ENCODE assay signal across 6 cellular contexts in genomic region chr1:6198646-6199297, GRCh38. TPM values are rescaled to one million over a fixed set of nuclear protein-coding genes. Genes with fewer than 3 reads are reported as not detected.
DNase-seq lines count a peak whose midpoint lies in the region; ATAC-seq lines count a peak whose summit lies in the region.

No MANE protein-coding gene starts in this region.

- H3K4me2 ChIP-seq in mesenchymal stem cell (ENCODE audit: low read length, poor library complexity, severe bottlenecking), result peak overlapping the region; percentile 60

- H3K4me1 ChIP-seq in mesenchymal stem cell (ENCODE audit: control insufficient read depth, insufficient read depth, low read depth, low read length), result peaks cover 11% of the 10 kb centered on the region

- peak overlapping the region; percentile 76 to 97 for H3K14ac ChIP-seq in mesenchymal stem cell (ENCODE audit: low read length in 2 of 2)

- H2BK15ac ChIP-seq in mesenchymal stem cell (ENCODE audit: low read depth, poor library complexity, severe bottlenecking), result peak overlapping the region; percentile 77

- H3K27ac ChIP-seq in mesenchymal stem cell (ENCODE audit: low read length, poor library complexity, severe bottlenecking), result peak overlapping the region; percentile 58

- WGBS in mesenchymal stem cell, result 1% methylated on average over 30 of the region's 31 CpGs

- H2BK120ac ChIP-seq in mesenchymal stem cell (ENCODE audit: low read depth, low read length), result peak overlapping the region; percentile 39

- H3K4ac ChIP-seq in mesenchymal stem cell (ENCODE audit: low read depth in 1 of 2, low read length in 2 of 2), result peak overlapping the region; percentile 39 to 56

- peak overlapping the region; percentile 90 for H4K91ac ChIP-seq in mesenchymal stem cell (ENCODE audit: low read length)

- peak overlapping the region; percentile 66 for H2BK5ac ChIP-seq in mesenchymal stem cell (ENCODE audit: low read depth, low read length, poor library complexity, severe bottlenecking)

- H2AK5ac ChIP-seq in mesenchymal stem cell (ENCODE audit: low read length, severe bottlenecking), result peak overlapping the region; percentile 21

- no peaks in the 10 kb centered on the region for H3K27me3 ChIP-seq in mesenchymal stem cell (ENCODE audit: control insufficient read depth in 1 of 2, insufficient read depth in 1 of 2, low read length in 2 of 2)

- H2BK12ac ChIP-seq in mesenchymal stem cell (ENCODE audit: low read length in 2 of 2), result no peak overlapping the region

- peak overlapping the region; percentile 95 to 99 for H3K4me3 ChIP-seq in mesenchymal stem cell (ENCODE audit: insufficient read depth in 1 of 2, low read depth in 1 of 2, low read length in 2 of 2)

- no peaks in the 10 kb centered on the region for H3K9me3 ChIP-seq in mesenchymal stem cell (ENCODE audit: control insufficient read depth, low read length)

- peak overlapping the region; percentile 92 for H2AFZ ChIP-seq in mesenchymal stem cell (ENCODE audit: low read depth, low read length)

- peaks cover 6% of the 10 kb centered on the region for H3K79me1 ChIP-seq in mesenchymal stem cell (replicated peaks; ENCODE audit: low read length, poor library complexity, severe bottlenecking)

- peak; percentile 20 for ATAC-seq in HG02678 (IDR thresholded peaks at IDR 0.05; ENCODE audit: unreplicated experiment)

- H3K18ac ChIP-seq in mesenchymal stem cell (ENCODE audit: low read depth in 1 of 2, low read length in 2 of 2), result peak overlapping the region; percentile 95 to 98

- H3K36me3 ChIP-seq in mesenchymal stem cell (ENCODE audit: control insufficient read depth in 1 of 2, insufficient read depth in 2 of 2, low read depth in 1 of 2, low read length in 2 of 2), result peaks cover 22 to 29% of the 10 kb centered on the region in 2 experiments

- H3K9ac ChIP-seq in mesenchymal stem cell (ENCODE audit: low read length), result peak overlapping the region; percentile 98

- DNase-seq in CD1c-positive myeloid dendritic cell (ENCODE audit: extremely low spot score) (peak; percentile 15), mesenchymal stem cell (peak; percentile 44), NCI-H1092 treated with DMSO at 0.1 percent for 48 hours (lab: John Stamatoyannopoulos, UW) (no peak), GDM1 (lab: John Stamatoyannopoulos, UW) (no peak)
- DNase-seq in activated naive CD4-positive, alpha-beta T cell treated with anti-CD3 and anti-CD28 coated beads, Interleukin-2, amount 50 U/mL, for 16 hours, result peak; percentile 39

- H4K8ac ChIP-seq in mesenchymal stem cell (ENCODE audit: low read length), result peak overlapping the region; percentile 92

- no peak overlapping the region for H3K23ac ChIP-seq in mesenchymal stem cell (ENCODE audit: low read length in 2 of 2)

RNA-seq across cellular contexts. Expression of gene RPL22, which starts 0.6 kb away (rescaled TPM):
- polyA plus RNA-seq in mesenchymal stem cell (2013, experiment 1 of 2), result 897 TPM
- 851 TPM for polyA plus RNA-seq in mesenchymal stem cell (2013, experiment 2 of 2)

RNA-seq across cellular contexts. Expression of gene RNF207, which starts 7.1 kb away (rescaled TPM):
- 3.3 TPM for polyA plus RNA-seq in mesenchymal stem cell (2013, experiment 1 of 2)
- polyA plus RNA-seq in mesenchymal stem cell (2013, experiment 2 of 2), result 3.0 TPM

RNA-seq across cellular contexts. Expression of gene CHD5, which starts 18.7 kb away (rescaled TPM):
- polyA plus RNA-seq in mesenchymal stem cell (2013, experiment 1 of 2), result 0.22 TPM
- polyA plus RNA-seq in mesenchymal stem cell (2013, experiment 2 of 2), result 0.04 TPM

RNA-seq across cellular contexts. Expression of gene ICMT, which starts 37.0 kb away (rescaled TPM):
- polyA plus RNA-seq in mesenchymal stem cell (2013, experiment 1 of 2), result 52.7 TPM
- polyA plus RNA-seq in mesenchymal stem cell (2013, experiment 2 of 2), result 52.5 TPM

RNA-seq across cellular contexts. Expression of gene HES3, which starts 45.2 kb away (rescaled TPM):
- polyA plus RNA-seq in mesenchymal stem cell (2013, experiment 1 of 2), result not detected
- polyA plus RNA-seq in mesenchymal stem cell (2013, experiment 2 of 2), result not detected

Comparison
In these comparisons a context has a peak if more than half of its experiments do, and no peak if none do; other contexts are left out.
1. DNase-seq: peak in CD1c-positive myeloid dendritic cell (single experiment), activated naive CD4-positive, alpha-beta T cell treated with anti-CD3 and anti-CD28 coated beads, Interleukin-2, amount 50 U/mL, for 16 hours (single experiment) and mesenchymal stem cell (single experiment); none in NCI-H1092 treated with DMSO at 0.1 percent for 48 hours (single experiment) and GDM1 (single experiment).